ENCODE assay signal across 18 cellular contexts in genomic region chr13:25727776-25728175, GRCh38.
DNase-seq lines count a peak whose midpoint lies in the region; TF ChIP-seq lines count a peak whose summit lies in the region.
"Had no signal": no experiment of that assay in that cellular context is flagged by ENCODE, and none has a peak within 500 bp of the region (broad histone marks: within the 10 kb centered on the region; RNA-seq: fewer than 3 reads in every experiment).

No MANE protein-coding gene starts in this region.

- no peaks in the 10 kb centered on the region for H3K36me3 Mint-ChIP-seq in chondrocyte (ENCODE audit: low read depth)
- H3K36me3 Mint-ChIP-seq: CD8-positive, alpha-beta T cell; T-cell had no signal

- H3K27ac ChIP-seq in KOPT-K1 (ENCODE audit: low read depth, low read length, poor library complexity, severe bottlenecking), result peak overlapping the region; percentile 49
- H3K27ac ChIP-seq: A549, PC-9, RWPE1 had no signal

- DNase-seq in NCI-H2081 (lab: John Stamatoyannopoulos, UW) (peak; percentile 22 to 64), NCI-H2081 treated with DMSO at 0.1 percent for 48 hours (lab: John Stamatoyannopoulos, UW) (no peak), chondrocyte (ENCODE audit: low spot score) (no peak), C1 segment of cervical spinal cord (lab: John Stamatoyannopoulos, UW) (no peak), mesenteric fat pad (ENCODE audit: low spot score) (no peak), epidermal melanocyte (ENCODE audit: insufficient read length, low spot score) (no peak)
- DNase-seq: Calu3; CD8-positive, alpha-beta T cell; DMS79 treated with DMSO at 0.1 percent for 48 hours; KG1; NCI-H1048; NCI-H524; PC-9; SIG-M5; T-cell had no signal

- H3K27ac Mint-ChIP-seq in chondrocyte (ENCODE audit: unreplicated experiment), result peak overlapping the region; percentile 71
- H3K27ac Mint-ChIP-seq: CD8-positive, alpha-beta T cell; T-cell had no signal

- no peaks in the 10 kb centered on the region for H3K9me3 Mint-ChIP-seq in chondrocyte (ENCODE audit: low read depth)
- H3K9me3 Mint-ChIP-seq: CD8-positive, alpha-beta T cell; T-cell had no signal

- no peaks in the 10 kb centered on the region for H3K9me3 ChIP-seq in KOPT-K1 (ENCODE audit: insufficient read depth, low read length, poor library complexity, severe bottlenecking)
- H3K9me3 ChIP-seq: A549 had no signal

- H3K36me3 ChIP-seq in KOPT-K1 (ENCODE audit: insufficient read depth, low read length), result no peaks in the 10 kb centered on the region

- peaks cover 54% of the 10 kb centered on the region for H3K4me1 Mint-ChIP-seq in chondrocyte (ENCODE audit: low read depth)

- H3K27me3 Mint-ChIP-seq in chondrocyte (ENCODE audit: low read depth), result no peaks in the 10 kb centered on the region

- H3K4me3 Mint-ChIP-seq in chondrocyte (ENCODE audit: unreplicated experiment), result no peak overlapping the region
- H3K4me3 Mint-ChIP-seq: CD8-positive, alpha-beta T cell; T-cell had no signal

- TF ChIP-seq CTCF in chondrocyte (IDR thresholded peaks at IDR 0.05), result no peak

Comparison
In these comparisons a context has a peak if more than half of its experiments do, and no peak if none do; other contexts are left out.
1. DNase-seq: peak in NCI-H2081 (2 of 2); none in NCI-H2081 treated with DMSO at 0.1 percent for 48 hours (single experiment), chondrocyte (single experiment), C1 segment of cervical spinal cord (0 of 14), mesenteric fat pad (single experiment) and epidermal melanocyte (single experiment).